Comparison of ENCODE assay signal across 3 cellular contexts in genomic region chr6:107152633-107153032, GRCh38.
TF ChIP-seq lines count a peak whose summit lies in the region.

No MANE protein-coding gene starts in this region.

TF ChIP-seq in GM23338, 12 proteins besides CTCF, POLR2A, EP300 and RAD21 (continues in another document):
- no peak for TF ChIP-seq ZNF331 (CRISPR knock-in tag; IDR thresholded peaks at IDR 0.05; ENCODE audit: low read depth)
- no peak for TF ChIP-seq REST (IDR thresholded peaks at IDR 0.05; ENCODE audit: unreplicated experiment)
- TF ChIP-seq STAT1 (IDR thresholded peaks at IDR 0.05; ENCODE audit: unreplicated experiment): no peak

TF ChIP-seq in WTC11, 78 proteins besides CTCF, POLR2A, EP300 and RAD21:
- TF ChIP-seq SOX15 (CRISPR knock-in tag; IDR thresholded peaks at IDR 0.05) (no peak), AFF4 (CRISPR knock-in tag; IDR thresholded peaks at IDR 0.05; ENCODE audit: borderline replicate concordance) (no peak), ZNF219 (CRISPR knock-in tag; IDR thresholded peaks at IDR 0.05; ENCODE audit: borderline replicate concordance) (no peak), CBFB (CRISPR knock-in tag; IDR thresholded peaks at IDR 0.05; ENCODE audit: low read depth) (no peak)

TF ChIP-seq in HepG2, 621 proteins besides CTCF, POLR2A, EP300 and RAD21 (continues in another document):
- TF ChIP-seq PAXIP1 (CRISPR knock-in tag; conservative IDR thresholded peaks at IDR 0.05): peak; percentile 77
- 0 out of 2 replicates have a peak, but pooled peaks have one; percentile 25 for TF ChIP-seq POLR2G (IDR thresholded peaks at IDR 0.05; ENCODE audit: low read depth, low read length)
- peak; percentile 89 for TF ChIP-seq HNF1A (IDR thresholded peaks at IDR 0.05; ENCODE audit: low read depth)
- TF ChIP-seq HNF1A (CRISPR knock-in tag; IDR thresholded peaks at IDR 0.05; ENCODE audit: borderline replicate concordance): peak; percentile 88
- TF ChIP-seq CBFB (CRISPR knock-in tag; IDR thresholded peaks at IDR 0.05): no peak
- TF ChIP-seq SOX5 (CRISPR knock-in tag; IDR thresholded peaks at IDR 0.05; ENCODE audit: borderline replicate concordance): no peak
- no peak for TF ChIP-seq ETS1 (CRISPR knock-in tag; IDR thresholded peaks at IDR 0.05)
- 0 out of 2 replicates have a peak, but pooled peaks have one; percentile 27 for TF ChIP-seq ADNP (CRISPR knock-in tag; IDR thresholded peaks at IDR 0.05)
- TF ChIP-seq CREB1 (IDR thresholded peaks at IDR 0.05): no peak
- peak; percentile 26; the same call in 1 of the 2 replicates for TF ChIP-seq CREB1 (CRISPR knock-in tag; IDR thresholded peaks at IDR 0.05)
- TF ChIP-seq HOMEZ (CRISPR knock-in tag; IDR thresholded peaks at IDR 0.05; ENCODE audit: low read depth): 0 out of 2 replicates have a peak, but pooled peaks have one; percentile 31
- TF ChIP-seq TFDP2 (CRISPR knock-in tag; IDR thresholded peaks at IDR 0.05): no peak
- TF ChIP-seq AGO2 (optimal IDR thresholded peaks at IDR 0.05; ENCODE audit: low read depth, low read length): no peak
- TF ChIP-seq ZNF143 (CRISPR knock-in tag; IDR thresholded peaks at IDR 0.05): no peak
- peak; percentile 92 for TF ChIP-seq HNRNPUL1 (IDR thresholded peaks at IDR 0.05; ENCODE audit: low read depth, low read length)
- 0 out of 2 replicates have a peak, but pooled peaks have one; percentile 24 for TF ChIP-seq KAT8 (CRISPR knock-in tag; IDR thresholded peaks at IDR 0.05)
- peak; percentile 80 for TF ChIP-seq ZNF629 (CRISPR knock-in tag; conservative IDR thresholded peaks at IDR 0.05)
- TF ChIP-seq SALL1 (CRISPR knock-in tag; IDR thresholded peaks at IDR 0.05): peak; percentile 48; the same call in 1 of the 2 replicates
- TF ChIP-seq AFF4 (CRISPR knock-in tag; IDR thresholded peaks at IDR 0.05): no peak
- TF ChIP-seq NFKB2 (CRISPR knock-in tag; IDR thresholded peaks at IDR 0.05; ENCODE audit: borderline replicate concordance): no peak
- peak; percentile 8; the same call in 1 of the 2 replicates for TF ChIP-seq ARID5B (CRISPR knock-in tag; IDR thresholded peaks at IDR 0.05)
- peak; percentile 35; the same call in 1 of the 2 replicates for TF ChIP-seq POLR2AphosphoS5 (IDR thresholded peaks at IDR 0.05; ENCODE audit: low read depth, low read length)
- TF ChIP-seq MIXL1 (CRISPR knock-in tag; IDR thresholded peaks at IDR 0.05): peak; percentile 80; the same call in 1 of the 2 replicates
- TF ChIP-seq KDM5A (IDR thresholded peaks at IDR 0.05; ENCODE audit: borderline replicate concordance, low read length): 0 out of 2 replicates have a peak, but pooled peaks have one; percentile 36
- peak; percentile 66; the same call in 1 of the 2 replicates for TF ChIP-seq RCOR2 (CRISPR knock-in tag; IDR thresholded peaks at IDR 0.05)
- TF ChIP-seq HDAC1 (CRISPR knock-in tag; IDR thresholded peaks at IDR 0.05): 0 out of 2 replicates have a peak, but pooled peaks have one; percentile 16
- TF ChIP-seq MLX (CRISPR knock-in tag; IDR thresholded peaks at IDR 0.05): no peak
- 0 out of 2 replicates have a peak, but pooled peaks have one; percentile 36 for TF ChIP-seq HBP1 (CRISPR knock-in tag; IDR thresholded peaks at IDR 0.05; ENCODE audit: low read depth)
